ENCODE assay signal across 25 cellular contexts in the genomic region with DNA sequence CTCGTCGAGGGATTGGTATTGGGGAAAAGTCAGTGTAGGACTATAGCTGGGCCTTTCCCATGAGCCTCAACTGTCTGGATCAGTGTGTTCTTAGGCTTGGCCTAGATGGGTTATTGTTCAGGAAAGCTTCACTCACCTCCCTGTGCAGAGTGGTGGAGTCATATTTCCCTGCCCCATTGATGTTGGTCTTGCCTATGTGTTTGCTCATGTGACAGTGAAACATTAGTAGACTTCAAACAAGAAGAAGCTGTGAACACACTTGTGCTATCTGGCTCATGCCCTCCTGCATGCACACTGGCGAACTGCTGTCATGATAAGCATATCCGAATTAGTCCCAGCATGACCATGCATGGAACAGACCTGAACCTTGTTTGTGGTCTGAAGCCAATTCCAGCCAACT.
DNase-seq lines count a peak whose midpoint lies in the region; ATAC-seq, FAIRE-seq and TF ChIP-seq lines count a peak whose summit lies in the region.
"Had no signal": no experiment of that assay in that cellular context is flagged by ENCODE, and none has a peak within 500 bp of the region (broad histone marks: within the 10 kb centered on the region; RNA-seq: fewer than 3 reads in every experiment).

No MANE protein-coding gene starts in this region.

- no peak for TF ChIP-seq POLR2A in HepG2 (IDR thresholded peaks at IDR 0.05; ENCODE audit: insufficient read depth in 1 of 2, low read depth in 2 of 2, low read length in 2 of 2)
- no peak for TF ChIP-seq POLR2A in right lobe of liver (IDR thresholded peaks at IDR 0.05)

- in situ Hi-C loops in HepG2 (cut with HindIII; ENCODE audit: extremely low pct_ligation_motif_present, low pct_unique_long_range_greater_than_20kb) = no loop called here

- H3K79me2 ChIP-seq in HepG2 (ENCODE audit: insufficient read depth, low read length) = no peaks in the 10 kb centered on the region

- CTCF ChIA-PET in HepG2 (lab: Yijun Ruan, JAX; ENCODE audit: low intra/inter-chr PET ratio, low total read pairs) = no interaction called here

- no peak for TF ChIP-seq EP300 in HepG2 (IDR thresholded peaks at IDR 0.05; ENCODE audit: low read depth in 2 of 2, low read length in 2 of 2)
- TF ChIP-seq EP300 in HepG2 (CRISPR knock-in tag; IDR thresholded peaks at IDR 0.05; ENCODE audit: borderline replicate concordance) = no peak

- DNase-seq in DMS53 (lab: John Stamatoyannopoulos, UW) (peak; percentile 11), DMS53 treated with DMSO at 0.1 percent for 48 hours (lab: John Stamatoyannopoulos, UW; ENCODE audit: unreplicated experiment) (no peak), HepG2 (ENCODE audit: low spot score) (no peak), right lobe of liver (no peak), bronchial epithelial cell (ENCODE audit: low read depth) (no peak), NCI-H187 (lab: John Stamatoyannopoulos, UW) (no peak), urothelium cell line (ENCODE audit: low spot score) (no peak), COLO668 (lab: John Stamatoyannopoulos, UW; ENCODE audit: unreplicated experiment) (no peak)
- DNase-seq: 8988T, ACHN, BE2C, DMS79, EL, GF-D8, HCEC 1CT, NCI-H1105 treated with DMSO at 0.1 percent for 48 hours, NCI-H146, NCI-H2081, NCI-H226, NCI-H526, SIG-M5 had no signal

- H3K9ac ChIP-seq in HepG2 (ENCODE audit: insufficient read depth, low read depth, low read length) = no peak overlapping the region

- intact Hi-C loops in HepG2 (cut with micrococcal nuclease; ENCODE audit: unreplicated experiment) = no loop called here
- intact Hi-C loops in right lobe of liver (cut with DNase I) = no loop called here

- H3K9me3 ChIP-seq in HepG2 (ENCODE audit: low read length) (no peaks in the 10 kb centered on the region), right lobe of liver (no peaks in the 10 kb centered on the region)
- H3K9me3 ChIP-seq: BE2C had no signal

- TF ChIP-seq CTCF in HepG2 (CRISPR knock-in tag; IDR thresholded peaks at IDR 0.05) = no peak
- no peak for TF ChIP-seq CTCF in right lobe of liver (IDR thresholded peaks at IDR 0.05)
- TF ChIP-seq CTCF in bronchial epithelial cell (IDR thresholded peaks at IDR 0.05; ENCODE audit: insufficient read depth, low read length, severe bottlenecking) = no peak

- ATAC-seq in HepG2 = no peak; the same call in 2 of the 3 replicates
- ATAC-seq in right lobe of liver = no peak

- H3K27ac ChIP-seq in HepG2 (ENCODE audit: extremely low read length, insufficient read depth, low read length) (no peak overlapping the region), right lobe of liver (no peak overlapping the region)
- H3K27ac ChIP-seq: SK-N-MC had no signal

- H3K4me1 ChIP-seq in HepG2 (ENCODE audit: insufficient read depth, low read length) = no peaks in the 10 kb centered on the region
- no peaks in the 10 kb centered on the region for H3K4me1 ChIP-seq in right lobe of liver
- H3K4me1 ChIP-seq: BE2C had no signal

- no peaks in the 10 kb centered on the region for H3K36me3 ChIP-seq in HepG2 (replicated peaks in 1 of 2; ENCODE audit: control insufficient read depth in 1 of 2, insufficient read depth in 2 of 2, low read length in 2 of 2)
- no peaks in the 10 kb centered on the region for H3K36me3 ChIP-seq in right lobe of liver
- H3K36me3 ChIP-seq in bronchial epithelial cell (ENCODE audit: control insufficient read depth, insufficient read depth, low read length) = no peaks in the 10 kb centered on the region
- H3K36me3 ChIP-seq: BE2C had no signal

- WGBS in HepG2 (ENCODE audit: low lambda C conversion rate) = 46% methylated on average over 4 of the region's 4 CpGs
- WGBS in right lobe of liver (ENCODE audit: insufficient coverage, low coverage, low lambda C conversion rate, missing lambda C conversion rate) = no CpG with 5 or more reads among the region's 4 CpGs

- H3K27me3 ChIP-seq in HepG2 (ENCODE audit: control insufficient read depth in 1 of 2, insufficient read depth in 2 of 2, low read length in 2 of 2) (peaks cover 0 to 3% of the 10 kb centered on the region in 2 experiments; a peak in 1 of 5 replicates), right lobe of liver (no peaks in the 10 kb centered on the region), bronchial epithelial cell (ENCODE audit: control insufficient read depth, insufficient read depth, low read length) (no peaks in the 10 kb centered on the region)

- BruUV-seq in HepG2 (replicated peaks; lab: Mats Ljungman, UMichigan) = no TSS peak

- H3K4me2 ChIP-seq in HepG2 (ENCODE audit: low read depth, low read length) = no peak overlapping the region

- no peaks in the 10 kb centered on the region for H4K20me1 ChIP-seq in HepG2 (ENCODE audit: insufficient read depth, low read length)

- FAIRE-seq in HepG2 (lab: Jason Lieb, UNC) (no peak), bronchial epithelial cell (lab: Jason Lieb, UNC) (peak; percentile 73), urothelium cell line (lab: Jason Lieb, UNC) (no peak)
- FAIRE-seq: GM12891, H1, RCC 7860 had no signal

- no peak for TF ChIP-seq RAD21 in HepG2 (CRISPR knock-in tag; IDR thresholded peaks at IDR 0.05)

- H2AFZ ChIP-seq in HepG2 (ENCODE audit: low read length) = no peak overlapping the region

- H3K4me3 ChIP-seq in HepG2 (replicated peaks in 1 of 3; ENCODE audit: insufficient read depth in 1 of 3, low read depth in 2 of 3, low read length in 3 of 3) (no peak overlapping the region), right lobe of liver (no peak overlapping the region), bronchial epithelial cell (ENCODE audit: low read depth, low read length) (no peak overlapping the region)
- H3K4me3 ChIP-seq: SK-N-MC had no signal

- POLR2A ChIA-PET in HepG2 (lab: Yijun Ruan, JAX) = no interaction called here

TF ChIP-seq in HepG2, 621 proteins besides CTCF, POLR2A, EP300 and RAD21:
- TF ChIP-seq BHLHE40 (IDR thresholded peaks at IDR 0.05; ENCODE audit: low read length) (peak; percentile 60), MYPOP (CRISPR knock-in tag; IDR thresholded peaks at IDR 0.05) (no peak)
